ENCODE assay signal across 8 cellular contexts in the genomic region with DNA sequence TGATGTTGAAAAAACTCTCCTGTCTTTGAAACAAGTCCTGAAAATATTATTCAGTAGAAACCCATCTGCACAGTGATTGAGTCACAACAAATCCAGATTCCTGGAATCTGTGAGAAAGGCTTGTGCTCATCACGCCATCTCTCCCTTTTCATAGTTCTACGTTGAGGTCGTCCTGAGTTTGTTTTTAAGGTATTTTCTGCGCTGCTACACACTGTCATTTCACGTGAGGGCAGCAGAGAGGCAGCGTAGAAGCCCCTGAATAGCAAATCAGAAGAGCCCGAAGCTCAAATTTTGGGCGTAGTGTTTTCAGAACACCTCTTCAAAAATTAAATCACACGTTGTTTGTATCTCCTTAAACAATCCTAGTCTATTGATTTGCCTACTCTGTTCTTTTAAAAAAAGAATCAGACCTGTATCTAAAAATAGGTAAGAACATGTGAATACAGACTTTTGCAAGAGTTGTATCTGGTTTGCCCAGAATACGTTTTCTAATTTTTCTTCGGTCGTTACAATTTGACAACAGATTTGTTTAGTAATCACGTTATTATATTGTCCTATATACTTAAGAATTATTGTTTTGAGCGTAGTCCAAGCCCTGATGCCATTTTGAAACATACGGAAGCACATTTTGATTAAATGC.
DNase-seq lines count a peak whose midpoint lies in the region; ATAC-seq and TF ChIP-seq lines count a peak whose summit lies in the region.

No MANE protein-coding gene starts in this region.

- H3K36me3 ChIP-seq in GM23338 (ENCODE audit: insufficient read depth): no peaks in the 10 kb centered on the region
- no peaks in the 10 kb centered on the region for H3K36me3 ChIP-seq in esophagus muscularis mucosa
- no peaks in the 10 kb centered on the region for H3K36me3 ChIP-seq in neuronal stem cell (replicated peaks in 1 of 2; ENCODE audit: control insufficient read depth in 2 of 2, insufficient read depth in 2 of 2, low read length in 2 of 2)

- intact Hi-C loops in esophagus muscularis mucosa (cut with DNase I): no loop called here

- CTCF ChIA-PET in activated CD4-positive, alpha-beta T cell treated with anti-CD3 and anti-CD28 coated beads, Interleukin-2, amount 10 ng/mL, durations not matched to agents 7 days and 5 days (lab: Charles Lee): interaction anchor here (1.0 kb wide), 1 partner anchor 858 kb away, joined by 3 read pairs; no protein-coding TSS in a partner anchor

- no peak overlapping the region for H3K18ac ChIP-seq in neuronal stem cell (ENCODE audit: low read length)

- no peaks in the 10 kb centered on the region for H3K9me3 Mint-ChIP-seq in activated CD4-positive, alpha-beta T cell treated with anti-CD3 and anti-CD28 coated beads, Interleukin-2, amount 10 ng/mL, durations not matched to agents 7 days and 5 days
- no peaks in the 10 kb centered on the region; the same call in 2 of the 3 replicates for H3K9me3 Mint-ChIP-seq in GM23338
- no peaks in the 10 kb centered on the region for H3K9me3 Mint-ChIP-seq in immature natural killer cell

- no peak overlapping the region for H2BK15ac ChIP-seq in neuronal stem cell (ENCODE audit: low read length)

- ATAC-seq in GM23338: peak; percentile 83

- no peak overlapping the region for H3K14ac ChIP-seq in neuronal stem cell (ENCODE audit: low read length)

- no peak overlapping the region for H2AK5ac ChIP-seq in neuronal stem cell (ENCODE audit: low read depth, low read length)

- H2BK12ac ChIP-seq in neuronal stem cell (ENCODE audit: low read length): no peak overlapping the region

- TF ChIP-seq CTCF in GM23338 (conservative IDR thresholded peaks at IDR 0.05; ENCODE audit: low read depth in 2 of 2): peak; percentile 80 to 83
- TF ChIP-seq CTCF in esophagus muscularis mucosa (IDR thresholded peaks at IDR 0.05): peak; percentile 43 to 66 (median 46)

- no peaks in the 10 kb centered on the region for H3K9me2 ChIP-seq in GM23338 (ENCODE audit: insufficient read depth)

- no peaks in the 10 kb centered on the region for H3K27me3 ChIP-seq in GM23338 (ENCODE audit: insufficient read depth)
- peaks cover 0 to 3% (median 0%) of the 10 kb centered on the region in 4 donors for H3K27me3 ChIP-seq in esophagus muscularis mucosa
- no peaks in the 10 kb centered on the region for H3K27me3 ChIP-seq in neuronal stem cell (ENCODE audit: control insufficient read depth in 3 of 3, insufficient read depth in 3 of 3, low read depth in 1 of 3, low read length in 3 of 3)

- no peak for TF ChIP-seq POLR2A in esophagus muscularis mucosa (IDR thresholded peaks at IDR 0.05; ENCODE audit: low read depth)

- no peaks in the 10 kb centered on the region for H3K79me1 ChIP-seq in neuronal stem cell (ENCODE audit: low read depth, low read length)

- no peak overlapping the region for H2BK5ac ChIP-seq in neuronal stem cell (ENCODE audit: low read length)

- H3F3A ChIP-seq in GM23338 (replicated peaks; ENCODE audit: low read depth): no peaks in the 10 kb centered on the region

- no peak overlapping the region for H3K9ac ChIP-seq in neuronal stem cell (ENCODE audit: low read depth, low read length, poor library complexity)

- H3K4me1 ChIP-seq in GM23338 (ENCODE audit: insufficient read depth) (0 out of 2 replicates have a peak, but pooled peaks cover 7% of the 10 kb centered on the region), esophagus muscularis mucosa (peaks cover 0 to 6% (median 2%) of the 10 kb centered on the region in 4 donors), neuronal stem cell (ENCODE audit: control insufficient read depth in 2 of 2, insufficient read depth in 1 of 2, low read depth in 1 of 2, low read length in 2 of 2) (peaks cover 5 to 20% of the 10 kb centered on the region in 2 donors)

- H2AFZ ChIP-seq in GM23338 (no peak overlapping the region), neuronal stem cell (ENCODE audit: low read length) (peak overlapping the region; percentile 68)

- H4K8ac ChIP-seq in neuronal stem cell (ENCODE audit: low read depth, low read length): no peak overlapping the region

- no peaks in the 10 kb centered on the region for H3K79me2 ChIP-seq in GM23338 (replicated peaks; ENCODE audit: insufficient read depth)

- H3K4me3 ChIP-seq in GM23338 (no peak overlapping the region), esophagus muscularis mucosa (no peak overlapping the region), neuronal stem cell (ENCODE audit: low read length in 2 of 2) (no peak overlapping the region)

- no peak overlapping the region for H2BK120ac ChIP-seq in neuronal stem cell (ENCODE audit: low read depth, low read length)

- H3K27ac ChIP-seq in GM23338 (ENCODE audit: low read depth) (no peak overlapping the region), esophagus muscularis mucosa (replicated peaks in 1 of 4) (no peak overlapping the region), neuronal stem cell (replicated peaks; ENCODE audit: low read length) (no peak overlapping the region)

- no peak overlapping the region for H3K23ac ChIP-seq in neuronal stem cell (ENCODE audit: low read depth, low read length, poor library complexity)

- 32% methylated on average over 15 of the region's 15 CpGs for WGBS in esophagus muscularis mucosa
- no CpG with 5 or more reads among the region's 15 CpGs for WGBS in neuronal stem cell (ENCODE audit: extremely low coverage in 2 of 2, insufficient read length in 2 of 2, insufficient replicate concordance in 1 of 2), 2 donors

- POLR2A ChIA-PET in activated CD4-positive, alpha-beta T cell treated with anti-CD3 and anti-CD28 coated beads, Interleukin-2, amount 10 ng/mL, durations not matched to agents 7 days and 5 days (lab: Charles Lee): no interaction called here

- H3K36me3 Mint-ChIP-seq in activated CD4-positive, alpha-beta T cell treated with anti-CD3 and anti-CD28 coated beads, Interleukin-2, amount 10 ng/mL, durations not matched to agents 7 days and 5 days (ENCODE audit: low read depth): no peaks in the 10 kb centered on the region
- no peaks in the 10 kb centered on the region for H3K36me3 Mint-ChIP-seq in GM23338 (ENCODE audit: low read depth)
- peaks cover 0 to 4% (median 0%) of the 10 kb centered on the region in 3 donors for H3K36me3 Mint-ChIP-seq in immature natural killer cell

- H3K27me3 Mint-ChIP-seq in activated CD4-positive, alpha-beta T cell treated with anti-CD3 and anti-CD28 coated beads, Interleukin-2, amount 10 ng/mL, durations not matched to agents 7 days and 5 days: peaks cover 2% of the 10 kb centered on the region
- no peaks in the 10 kb centered on the region for H3K27me3 Mint-ChIP-seq in GM23338 (ENCODE audit: insufficient read depth, low read depth, poor library complexity)
- H3K27me3 Mint-ChIP-seq in immature natural killer cell (ENCODE audit: low read depth in 3 of 3): peaks cover 0 to 7% (median 4%) of the 10 kb centered on the region in 3 donors

- no peak overlapping the region for H3K4me3 Mint-ChIP-seq in activated CD4-positive, alpha-beta T cell treated with anti-CD3 and anti-CD28 coated beads, Interleukin-2, amount 10 ng/mL, durations not matched to agents 7 days and 5 days
- H3K4me3 Mint-ChIP-seq in GM23338 (no peak overlapping the region), immature natural killer cell (no peak overlapping the region)

- no peak overlapping the region for H4K91ac ChIP-seq in neuronal stem cell (ENCODE audit: low read depth, low read length, poor library complexity)

- no peaks in the 10 kb centered on the region for H3K4me1 Mint-ChIP-seq in activated CD4-positive, alpha-beta T cell treated with anti-CD3 and anti-CD28 coated beads, Interleukin-2, amount 10 ng/mL, durations not matched to agents 7 days and 5 days
- H3K4me1 Mint-ChIP-seq in GM23338 (no peaks in the 10 kb centered on the region), immature natural killer cell (no peaks in the 10 kb centered on the region)

- H3K4ac ChIP-seq in neuronal stem cell (ENCODE audit: low read length): no peak overlapping the region

- H3K4me2 ChIP-seq in GM23338 (no peak overlapping the region), neuronal stem cell (ENCODE audit: insufficient read depth, low read length, poor library complexity, severe bottlenecking) (no peak overlapping the region)

- H3K27ac Mint-ChIP-seq in activated CD4-positive, alpha-beta T cell treated with anti-CD3 and anti-CD28 coated beads, Interleukin-2, amount 10 ng/mL, durations not matched to agents 7 days and 5 days: no peak overlapping the region
- no peak overlapping the region for H3K27ac Mint-ChIP-seq in GM23338
- H3K27ac Mint-ChIP-seq in immature natural killer cell: no peak overlapping the region

- H3K9me3 ChIP-seq in esophagus muscularis mucosa (no peaks in the 10 kb centered on the region), neuronal stem cell (replicated peaks in 1 of 2; ENCODE audit: control insufficient read depth in 2 of 2, insufficient read depth in 1 of 2, low read depth in 1 of 2, low read length in 2 of 2) (no peaks in the 10 kb centered on the region)

- TF ChIP-seq EP300 in esophagus muscularis mucosa (IDR thresholded peaks at IDR 0.05): no peak

- in situ Hi-C loops in KBM-7 (cut with MboI; ENCODE audit: low pct_unique_long_range_greater_than_20kb, low sequenced_read_pairs): no loop called here

- peak; percentile 37 for DNase-seq in activated CD4-positive, alpha-beta T cell treated with anti-CD3 and anti-CD28 coated beads, Interleukin-2, amount 10 ng/mL, durations not matched to agents 7 days and 5 days
- no peak for DNase-seq in activated CD4-positive, alpha-beta T cell treated with anti-CD3 and anti-CD28 coated beads, Interleukin-2, amount 50 U/mL, for 1 hour
- DNase-seq in GM23338 (ENCODE audit: low spot score) (peak; percentile 80), KBM-7 (peak; percentile 57), SHP77 (lab: John Stamatoyannopoulos, UW) (peak; percentile 48 to 61), esophagus muscularis mucosa (ENCODE audit: extremely low spot score) (no peak), neuronal stem cell (ENCODE audit: low spot score) (peak; percentile 33), immature natural killer cell (no peak)

- H4K20me1 ChIP-seq in GM23338 (replicated peaks; ENCODE audit: insufficient read depth): no peaks in the 10 kb centered on the region

TF ChIP-seq in GM23338, 12 proteins besides CTCF, POLR2A, EP300 and RAD21 (continues in another document):
- TF ChIP-seq STAT1 (IDR thresholded peaks at IDR 0.05; ENCODE audit: unreplicated experiment) (no peak), POLR2AphosphoS5 (IDR thresholded peaks at IDR 0.05; ENCODE audit: low read depth) (no peak)

Comparison
In these comparisons a context has a peak if more than half of its experiments do, and no peak if none do; other contexts are left out.
1. DNase-seq: peak in activated CD4-positive, alpha-beta T cell treated with anti-CD3 and anti-CD28 coated beads, Interleukin-2, amount 10 ng/mL, durations not matched to agents 7 days and 5 days (single experiment), GM23338 (single experiment), KBM-7 (single experiment), SHP77 (2 of 2) and neuronal stem cell (single experiment); none in activated CD4-positive, alpha-beta T cell treated with anti-CD3 and anti-CD28 coated beads, Interleukin-2, amount 50 U/mL, for 1 hour (single experiment), esophagus muscularis mucosa (single experiment) and immature natural killer cell (0 of 3).